Comparison of ENCODE assay signal across 10 cellular contexts in the genomic region with DNA sequence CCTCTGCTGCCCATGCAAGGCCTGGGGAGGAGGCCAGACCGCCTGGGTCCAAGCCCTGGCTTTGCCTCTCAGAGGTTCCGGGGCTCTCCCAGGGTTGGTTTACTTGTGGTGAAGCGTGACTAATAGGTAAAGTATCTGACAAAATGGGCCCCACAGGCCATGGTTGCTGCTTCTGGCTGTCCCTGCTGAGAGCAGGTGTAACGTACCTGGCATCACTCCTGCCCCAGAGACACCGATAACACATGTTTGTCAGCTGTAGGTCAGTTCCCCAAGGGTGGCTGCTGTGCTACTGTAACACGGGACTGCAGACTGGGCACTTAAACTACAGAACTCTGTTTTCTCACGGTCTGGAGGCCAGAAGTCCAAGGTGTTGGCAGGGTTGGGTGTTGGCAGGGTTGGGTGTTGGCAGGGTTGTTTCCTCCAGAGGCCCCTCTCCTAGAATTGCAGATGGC. TPM values are rescaled to one million over a fixed set of nuclear protein-coding genes. Genes with fewer than 3 reads are reported as not detected.
A peak's percentile ranks its signal among the peaks of the same experiment; 100 is the strongest.
DNase-seq lines count a peak whose midpoint lies in the region; ATAC-seq and TF ChIP-seq lines count a peak whose summit lies in the region.
"Had no signal": no experiment of that assay in that cellular context is flagged by ENCODE, and none has a peak within 500 bp of the region (broad histone marks: within the 10 kb centered on the region; RNA-seq: fewer than 3 reads in every experiment).

No MANE protein-coding gene starts in this region.

- H3K79me2 ChIP-seq in osteoblast (ENCODE audit: insufficient read depth, low read length) = peaks cover 54% of the 10 kb centered on the region

- in situ Hi-C loops in GM13976 (cut with MboI; ENCODE audit: low sequenced_read_pairs, unreplicated experiment) = loop anchor here (10.0 kb wide), 1 partner anchor 289 kb away; the partner anchor contains the start of gene RRM2

- TF ChIP-seq CTCF in GM13976 (IDR thresholded peaks at IDR 0.05; ENCODE audit: borderline replicate concordance, control extremely low read depth, extremely low read depth, insufficient read depth, missing control alignments) (no peak), body of pancreas (IDR thresholded peaks at IDR 0.05) (no peak), osteoblast (IDR thresholded peaks at IDR 0.05; ENCODE audit: extremely low read depth, low read depth, low read length) (no peak), GM10266 (IDR thresholded peaks at IDR 0.05; ENCODE audit: control insufficient read depth, insufficient read depth, low read depth, missing control alignments) (no peak)

- H2AFZ ChIP-seq in osteoblast (ENCODE audit: low read length) = no peak overlapping the region

- H3K4me1 ChIP-seq in body of pancreas (peaks cover 68% of the 10 kb centered on the region), osteoblast (ENCODE audit: insufficient read depth, low read length) (peaks cover 11% of the 10 kb centered on the region)

- DNase-seq in GM13976 (ENCODE audit: low spot score) (peak; percentile 58), NCI-H187 treated with DMSO at 0.1 percent for 48 hours (lab: John Stamatoyannopoulos, UW) (peak; percentile 33), body of pancreas (peak; percentile 80 to 94 (median 91)), osteoblast (ENCODE audit: insufficient read length, low spot score, missing footprints) (peak; percentile 93), GM10266 (ENCODE audit: extremely low spot score) (no peak), islet precursor cell (no peak), NCI-H82 (lab: John Stamatoyannopoulos, UW) (no peak)
- DNase-seq: stimulated activated CD4-positive, alpha-beta T cell treated with anti-CD3 and anti-CD28 coated beads, Interleukin-4, amount 100 ng/mL, for 4 hours; T-cell had no signal

- ATAC-seq in body of pancreas = peak; percentile 79
- ATAC-seq: T-cell had no signal

- intact Hi-C loops in body of pancreas (cut with DNase I) = no loop called here

- H3K27me3 ChIP-seq in body of pancreas = no peaks in the 10 kb centered on the region
- H3K27me3 ChIP-seq in osteoblast (ENCODE audit: insufficient read depth, low read length) = no peaks in the 10 kb centered on the region
- H3K27me3 ChIP-seq: vagina had no signal

- H3K4me3 ChIP-seq in body of pancreas = no peak overlapping the region
- no peak overlapping the region for H3K4me3 ChIP-seq in osteoblast (ENCODE audit: insufficient read depth, low read length)
- H3K4me3 ChIP-seq: vagina had no signal

- H3K4me2 ChIP-seq in osteoblast (ENCODE audit: insufficient read depth, low read length) = no peak overlapping the region

- H3K27ac ChIP-seq in body of pancreas (peak overlapping the region; percentile 40 to 83 (median 72)), osteoblast (ENCODE audit: low read depth, low read length) (no peak overlapping the region)
- H3K27ac ChIP-seq: vagina had no signal

- H3K9me3 ChIP-seq in body of pancreas (no peaks in the 10 kb centered on the region), osteoblast (ENCODE audit: low read depth, low read length) (no peaks in the 10 kb centered on the region)
- H3K9me3 ChIP-seq: vagina had no signal

- no peaks in the 10 kb centered on the region for H3K36me3 ChIP-seq in body of pancreas (replicated peaks in 1 of 2; ENCODE audit: insufficient read depth in 1 of 2, low read depth in 2 of 2)
- peaks cover 8% of the 10 kb centered on the region for H3K36me3 ChIP-seq in osteoblast (ENCODE audit: insufficient read depth, low read length)
- H3K36me3 ChIP-seq: vagina had no signal

- WGBS in body of pancreas, 2 donors = 13 to 17% methylated on average over 4 to 7 of the region's 7 CpGs

- TF ChIP-seq POLR2A in body of pancreas (IDR thresholded peaks at IDR 0.05) = peak in 1 of 3 donors; percentile 8

- H4K20me1 ChIP-seq in osteoblast (ENCODE audit: insufficient read depth, low read length) = peaks cover 42% of the 10 kb centered on the region

RNA-seq across cellular contexts. Expression of gene ODC1, which starts 34.1 kb away (rescaled TPM):
- total RNA-seq in body of pancreas = 10 to 100 TPM; 31.9 to 59.7 TPM
- 106 and 109 TPM in 2 replicates for total RNA-seq in osteoblast

Comparison
In these comparisons a context has a peak if more than half of its experiments do, and no peak if none do; other contexts are left out.
1. DNase-seq: peak in GM13976 (single experiment), NCI-H187 treated with DMSO at 0.1 percent for 48 hours (single experiment), body of pancreas (4 of 4) and osteoblast (single experiment); none in GM10266 (single experiment), islet precursor cell (single experiment) and NCI-H82 (single experiment).